In genomic region chr4:2714071-2714770, GRCh38 we compare ENCODE assay signal across 8 cellular contexts. TPM values are rescaled to one million over a fixed set of nuclear protein-coding genes. Genes with fewer than 3 reads are reported as not detected.
DNase-seq lines count a peak whose midpoint lies in the region; ATAC-seq and TF ChIP-seq lines count a peak whose summit lies in the region.

No MANE protein-coding gene starts in this region.

- ATAC-seq in gastrocnemius medialis (peak; percentile 33 to 53), GM18868 (IDR thresholded peaks at IDR 0.05; ENCODE audit: unreplicated experiment) (no peak)

- TF ChIP-seq POLR2A in gastrocnemius medialis (IDR thresholded peaks at IDR 0.05): no peak

- TF ChIP-seq CTCF in fibroblast of pulmonary artery (IDR thresholded peaks at IDR 0.05; ENCODE audit: low read length, missing control alignments) (peak; percentile 24), gastrocnemius medialis (IDR thresholded peaks at IDR 0.05 in 4 of 5, conservative IDR thresholded peaks at IDR 0.05 in 1 of 5) (no peak)

- intact Hi-C loops in gastrocnemius medialis (cut with DNase I; ENCODE audit: low total_unique reads): no loop called here

- peak; percentile 36 for DNase-seq in ELF-1 (ENCODE audit: low read depth, low spot score)
- peak; percentile 13 for DNase-seq in activated T-cell treated with anti-CD3 and anti-CD28 coated beads for 1 hour (ENCODE audit: low read depth)
- DNase-seq in fibroblast of pulmonary artery (ENCODE audit: low read depth): peak; percentile 91
- peak in 1 of 2 donors; percentile 11 for DNase-seq in gastrocnemius medialis
- DNase-seq in iPS-NIHi11 (ENCODE audit: low spot score): no peak
- no peak for DNase-seq in COR-L47 (lab: John Stamatoyannopoulos, UW)
- DNase-seq in 8988T: no peak

- H3K4me3 ChIP-seq in fibroblast of pulmonary artery (replicated peaks; ENCODE audit: low read depth, low read length) (no peak overlapping the region), gastrocnemius medialis (no peak overlapping the region)

- peaks cover 0 to 3% of the 10 kb centered on the region in 2 donors for H3K4me1 ChIP-seq in gastrocnemius medialis

- H3K9me3 ChIP-seq in gastrocnemius medialis: no peaks in the 10 kb centered on the region

- no peaks in the 10 kb centered on the region for H3K27me3 ChIP-seq in gastrocnemius medialis

- H3K27ac ChIP-seq in gastrocnemius medialis: peak overlapping the region; percentile 42 to 65 (median 53)

- peaks cover 0 to 25% of the 10 kb centered on the region in 2 donors for H3K36me3 ChIP-seq in gastrocnemius medialis

- in situ Hi-C loops in gastrocnemius medialis (cut with MboI; ENCODE audit: low sequenced_read_pairs in 4 of 4): no loop called here

RNA-seq across cellular contexts. Expression of gene TNIP2, which starts 41.9 kb away (rescaled TPM):
- 10 to 100 TPM; 36.1 to 81.9 (median 66.5) TPM for total RNA-seq in gastrocnemius medialis

Comparison
In these comparisons a context has a peak if more than half of its experiments do, and no peak if none do; other contexts are left out.
1. DNase-seq: peak in ELF-1 (single experiment), activated T-cell treated with anti-CD3 and anti-CD28 coated beads for 1 hour (single experiment) and fibroblast of pulmonary artery (single experiment); none in iPS-NIHi11 (single experiment), COR-L47 (single experiment) and 8988T (single experiment).